In the genomic region with DNA sequence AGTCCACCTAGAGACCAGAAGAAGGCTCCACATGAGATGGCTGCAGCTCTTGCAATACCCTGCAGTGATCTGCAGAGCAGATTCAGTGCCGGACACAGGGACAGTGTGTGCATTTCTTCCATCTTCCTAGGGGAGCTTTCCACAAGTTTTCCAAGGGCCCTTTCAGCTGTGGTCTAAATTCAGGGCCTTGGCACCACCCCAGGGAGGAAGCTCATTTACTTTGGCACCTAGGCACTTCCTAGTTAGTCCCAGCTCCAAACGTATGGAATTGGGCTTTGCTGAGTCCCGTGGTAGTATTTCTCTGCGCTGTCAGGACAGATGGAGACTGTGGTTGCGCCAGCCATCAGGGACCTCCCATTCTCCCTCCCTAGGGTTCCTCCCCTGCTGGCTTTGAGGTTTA, we compare ENCODE assay signal across 19 cellular contexts.
DNase-seq lines count a peak whose midpoint lies in the region; ATAC-seq and TF ChIP-seq lines count a peak whose summit lies in the region.
"Had no signal": no experiment of that assay in that cellular context is flagged by ENCODE, and none has a peak within 500 bp of the region (broad histone marks: within the 10 kb centered on the region; RNA-seq: fewer than 3 reads in every experiment).

No MANE protein-coding gene starts in this region.

- no peak overlapping the region for H2BK20ac ChIP-seq in IMR-90 (ENCODE audit: low read depth, low read length)

- H3K36me3 Mint-ChIP-seq in activated CD4-positive, alpha-beta T cell treated with anti-CD3 and anti-CD28 coated beads, Interleukin-2, amount 10 ng/mL, durations not matched to agents 24 days and 14 days (ENCODE audit: low read depth), result no peaks in the 10 kb centered on the region
- no peaks in the 10 kb centered on the region for H3K36me3 Mint-ChIP-seq in activated CD4-positive, alpha-beta T cell treated with anti-CD3 and anti-CD28 coated beads, Interleukin-2, amount 10 ng/mL, durations not matched to agents 7 days and 5 days (ENCODE audit: low read depth)
- H3K36me3 Mint-ChIP-seq in neural progenitor cell, result no peaks in the 10 kb centered on the region
- H3K36me3 Mint-ChIP-seq: CD14-positive monocyte; CD4-positive, alpha-beta memory T cell; CD4-positive, CD25-positive, alpha-beta regulatory T cell; CD8-positive, alpha-beta memory T cell had no signal

- POLR2A ChIA-PET in activated CD4-positive, alpha-beta T cell treated with anti-CD3 and anti-CD28 coated beads, Interleukin-2, amount 10 ng/mL, durations not matched to agents 7 days and 5 days (lab: Charles Lee), result no interaction called here
- POLR2A ChIA-PET in IMR-90 (lab: Charles Lee; ENCODE audit: unreplicated experiment), result no interaction called here

- H3K4me1 Mint-ChIP-seq in activated CD4-positive, alpha-beta T cell treated with anti-CD3 and anti-CD28 coated beads, Interleukin-2, amount 10 ng/mL, durations not matched to agents 24 days and 14 days, result peaks cover 3% of the 10 kb centered on the region
- H3K4me1 Mint-ChIP-seq in activated CD4-positive, alpha-beta T cell treated with anti-CD3 and anti-CD28 coated beads, Interleukin-2, amount 10 ng/mL, durations not matched to agents 7 days and 5 days, result peaks cover 1% of the 10 kb centered on the region
- peaks cover 5% of the 10 kb centered on the region for H3K4me1 Mint-ChIP-seq in neural progenitor cell

- ATAC-seq in IMR-90 (ENCODE audit: low read depth), result no peak

- H4K8ac ChIP-seq in IMR-90 (ENCODE audit: low read depth in 2 of 2, low read length in 2 of 2), result no peak overlapping the region

- H3K4me3 Mint-ChIP-seq in activated CD4-positive, alpha-beta T cell treated with anti-CD3 and anti-CD28 coated beads, Interleukin-2, amount 10 ng/mL, durations not matched to agents 24 days and 14 days, result no peak overlapping the region
- H3K4me3 Mint-ChIP-seq in activated CD4-positive, alpha-beta T cell treated with anti-CD3 and anti-CD28 coated beads, Interleukin-2, amount 10 ng/mL, durations not matched to agents 7 days and 5 days, result no peak overlapping the region
- H3K4me3 Mint-ChIP-seq in neural progenitor cell, result peak overlapping the region; percentile 35
- H3K4me3 Mint-ChIP-seq: CD4-positive, alpha-beta memory T cell; CD4-positive, CD25-positive, alpha-beta regulatory T cell; CD8-positive, alpha-beta memory T cell had no signal

- H3K4ac ChIP-seq in IMR-90 (ENCODE audit: low read depth, low read length), result no peak overlapping the region

- H2BK120ac ChIP-seq in IMR-90 (ENCODE audit: low read depth, low read length), result no peak overlapping the region

- H3K4me2 ChIP-seq in IMR-90 (ENCODE audit: low read depth, low read length) (no peak overlapping the region), neural progenitor cell (no peak overlapping the region)
- H3K4me2 ChIP-seq: BLaER1 had no signal

- no peak overlapping the region for H4K5ac ChIP-seq in IMR-90 (ENCODE audit: low read depth, low read length)

- H3K23ac ChIP-seq in IMR-90 (ENCODE audit: low read depth, low read length), result no peak overlapping the region

- no peaks in the 10 kb centered on the region for H3K27me3 ChIP-seq in IMR-90 (ENCODE audit: control insufficient read depth, insufficient read depth, low read length)
- peaks cover 9% of the 10 kb centered on the region for H3K27me3 ChIP-seq in neural progenitor cell

- no TSS peak for BruUV-seq in IMR-90 (replicated peaks; lab: Mats Ljungman, UMichigan)

- H3K4me3 ChIP-seq in IMR-90 (ENCODE audit: insufficient read depth, low read depth, low read length) (no peak overlapping the region), neural progenitor cell (no peak overlapping the region)
- H3K4me3 ChIP-seq: BLaER1 had no signal

- no peak overlapping the region for H3K14ac ChIP-seq in IMR-90 (replicated peaks; ENCODE audit: low read depth, low read length)

- H3K27me3 Mint-ChIP-seq in activated CD4-positive, alpha-beta T cell treated with anti-CD3 and anti-CD28 coated beads, Interleukin-2, amount 10 ng/mL, durations not matched to agents 24 days and 14 days, result peaks cover 19% of the 10 kb centered on the region
- H3K27me3 Mint-ChIP-seq in activated CD4-positive, alpha-beta T cell treated with anti-CD3 and anti-CD28 coated beads, Interleukin-2, amount 10 ng/mL, durations not matched to agents 7 days and 5 days, result peaks cover 13% of the 10 kb centered on the region
- H3K27me3 Mint-ChIP-seq in neural progenitor cell (ENCODE audit: insufficient read depth, low read depth), result peaks cover 4% of the 10 kb centered on the region

- no peaks in the 10 kb centered on the region for H3K9me3 ChIP-seq in IMR-90 (ENCODE audit: control insufficient read depth, insufficient read depth, low read length)
- H3K9me3 ChIP-seq in neural progenitor cell (ENCODE audit: low read depth), result no peaks in the 10 kb centered on the region
- H3K9me3 ChIP-seq: BE2C, BLaER1 had no signal

- in situ Hi-C loops in IMR-90 (cut with MboI; ENCODE audit: low sequenced_read_pairs), result no loop called here

- DNase-seq in activated CD4-positive, alpha-beta T cell treated with anti-CD3 and anti-CD28 coated beads, Interleukin-2, amount 10 ng/mL, durations not matched to agents 24 days and 14 days, result peak; percentile 53
- DNase-seq in activated CD4-positive, alpha-beta T cell treated with anti-CD3 and anti-CD28 coated beads, Interleukin-2, amount 10 ng/mL, durations not matched to agents 7 days and 5 days, result no peak
- DNase-seq in IMR-90 (no peak), neural progenitor cell (ENCODE audit: low spot score) (no peak), T-helper 2 cell (no peak), NCI-H1694 treated with DMSO at 0.1 percent for 48 hours (lab: John Stamatoyannopoulos, UW) (no peak), NCI-H2029 (lab: John Stamatoyannopoulos, UW) (no peak)
- DNase-seq: 8988T; ACHN; BE2C; C1 segment of cervical spinal cord; CD4-positive, alpha-beta memory T cell; CD4-positive, CD25-positive, alpha-beta regulatory T cell; CD8-positive, alpha-beta memory T cell; COR-L47; DMS79 treated with DMSO at 0.1 percent for 48 hours; GF-D8 had no signal

- H3K4me1 ChIP-seq in IMR-90 (ENCODE audit: control insufficient read depth, insufficient read depth, low read length), result peaks cover 8% of the 10 kb centered on the region
- H3K4me1 ChIP-seq in neural progenitor cell, result peaks cover 4% of the 10 kb centered on the region
- H3K4me1 ChIP-seq: BE2C had no signal

- H3K9me3 Mint-ChIP-seq in activated CD4-positive, alpha-beta T cell treated with anti-CD3 and anti-CD28 coated beads, Interleukin-2, amount 10 ng/mL, durations not matched to agents 24 days and 14 days, result no peaks in the 10 kb centered on the region
- H3K9me3 Mint-ChIP-seq in activated CD4-positive, alpha-beta T cell treated with anti-CD3 and anti-CD28 coated beads, Interleukin-2, amount 10 ng/mL, durations not matched to agents 7 days and 5 days, result no peaks in the 10 kb centered on the region
- peaks cover 4% of the 10 kb centered on the region for H3K9me3 Mint-ChIP-seq in neural progenitor cell
- H3K9me3 Mint-ChIP-seq: CD4-positive, alpha-beta memory T cell; CD8-positive, alpha-beta memory T cell had no signal

- H3K79me1 ChIP-seq in IMR-90 (ENCODE audit: low read depth in 1 of 2, low read length in 2 of 2), result no peaks in the 10 kb centered on the region

- TF ChIP-seq POLR2A in IMR-90 (IDR thresholded peaks at IDR 0.05; ENCODE audit: low read depth, low read length), result no peak

- CTCF ChIA-PET in activated CD4-positive, alpha-beta T cell treated with anti-CD3 and anti-CD28 coated beads, Interleukin-2, amount 10 ng/mL, durations not matched to agents 7 days and 5 days (lab: Charles Lee), result interaction anchor here (1.3 kb wide), 1 partner anchor 14 kb away, joined by 4 read pairs; no protein-coding TSS in a partner anchor
- CTCF ChIA-PET in IMR-90 (lab: Yijun Ruan, JAX), result no interaction called here

- no peak overlapping the region for H2BK5ac ChIP-seq in IMR-90 (ENCODE audit: low read depth, low read length, poor library complexity, severe bottlenecking)

- no peaks in the 10 kb centered on the region; the same call in 1 of the 2 replicates for H4K20me1 ChIP-seq in IMR-90 (ENCODE audit: insufficient read depth, low read length)
- no peaks in the 10 kb centered on the region for H4K20me1 ChIP-seq in neural progenitor cell (ENCODE audit: low read depth)
- H4K20me1 ChIP-seq: BLaER1 had no signal

- intact Hi-C loops in activated CD4-positive, alpha-beta T cell treated with anti-CD3 and anti-CD28 coated beads, Interleukin-2, amount 10 ng/mL, durations not matched to agents 24 days and 14 days (cut with micrococcal nuclease), result loop anchor here (10.0 kb wide), 2 partner anchors 460 to 870 kb away; no protein-coding TSS in a partner anchor
- intact Hi-C loops in IMR-90 (cut with micrococcal nuclease), result no loop called here

- H2BK15ac ChIP-seq in IMR-90 (ENCODE audit: low read depth, low read length), result no peak overlapping the region

- H3K36me3 ChIP-seq in IMR-90 (ENCODE audit: control insufficient read depth, insufficient read depth, low read length) (no peaks in the 10 kb centered on the region), neural progenitor cell (no peaks in the 10 kb centered on the region)
- H3K36me3 ChIP-seq: BE2C, BLaER1 had no signal

- dilution Hi-C loops in IMR-90 (cut with HindIII; ENCODE audit: low sequenced_read_pairs, unreplicated experiment), result no loop called here

- no peak overlapping the region for H3K27ac Mint-ChIP-seq in activated CD4-positive, alpha-beta T cell treated with anti-CD3 and anti-CD28 coated beads, Interleukin-2, amount 10 ng/mL, durations not matched to agents 24 days and 14 days
- H3K27ac Mint-ChIP-seq in activated CD4-positive, alpha-beta T cell treated with anti-CD3 and anti-CD28 coated beads, Interleukin-2, amount 10 ng/mL, durations not matched to agents 7 days and 5 days, result no peak overlapping the region
- no peak overlapping the region for H3K27ac Mint-ChIP-seq in neural progenitor cell
- H3K27ac Mint-ChIP-seq: CD4-positive, alpha-beta memory T cell; CD8-positive, alpha-beta memory T cell had no signal

- TF ChIP-seq RAD21 in IMR-90 (IDR thresholded peaks at IDR 0.05; ENCODE audit: low read length), result no peak

- H3K27ac ChIP-seq in IMR-90 (ENCODE audit: insufficient read depth, low read length), result no peak overlapping the region
- no peak overlapping the region for H3K27ac ChIP-seq in neural progenitor cell
- H3K27ac ChIP-seq: BLaER1 had no signal

- TF ChIP-seq CTCF in IMR-90 (conservative IDR thresholded peaks at IDR 0.05; ENCODE audit: low read depth, low read length) (no peak), neural progenitor cell (IDR thresholded peaks at IDR 0.05) (no peak)

- H3K9ac ChIP-seq in IMR-90 (ENCODE audit: low read depth, low read length) (no peak overlapping the region), neural progenitor cell (no peak overlapping the region)
- H3K9ac ChIP-seq: BLaER1 had no signal

- no CpG with 5 or more reads among the region's 5 CpGs for WGBS in IMR-90 (ENCODE audit: extremely low coverage in 2 of 2, insufficient read length in 1 of 2), 2 experiments

- H3K18ac ChIP-seq in IMR-90 (ENCODE audit: low read depth, low read length), result no peak overlapping the region

- H2AFZ ChIP-seq in IMR-90 (replicated peaks; ENCODE audit: low read length, poor library complexity), result no peak overlapping the region
- no peak overlapping the region for H2AFZ ChIP-seq in neural progenitor cell (replicated peaks)

- H3K9me1 ChIP-seq in IMR-90 (ENCODE audit: insufficient read depth, low read length), result peaks cover 23% of the 10 kb centered on the region

- H4K91ac ChIP-seq in IMR-90 (ENCODE audit: insufficient read depth, low read depth, low read length), result no peak overlapping the region

- no peak overlapping the region for H3K56ac ChIP-seq in IMR-90 (ENCODE audit: extremely low read depth, insufficient read depth, low read length)

- H2AK5ac ChIP-seq in IMR-90 (ENCODE audit: low read depth, low read length), result 0 out of 2 replicates have a peak overlapping the region, but pooled peaks have one; percentile 21

- no peaks in the 10 kb centered on the region for H3F3A ChIP-seq in neural progenitor cell (ENCODE audit: low read depth)

- no peaks in the 10 kb centered on the region for H3K79me2 ChIP-seq in neural progenitor cell (ENCODE audit: low read depth)

- no peak overlapping the region for H2AK9ac ChIP-seq in IMR-90 (replicated peaks; ENCODE audit: low read depth, low read length, poor library complexity)
